In genomic region chr16:28069921-28070794, GRCh38 we compare ENCODE assay signal across 15 cellular contexts. TPM values are rescaled to one million over a fixed set of nuclear protein-coding genes. Genes with fewer than 3 reads are reported as not detected.
DNase-seq lines count a peak whose midpoint lies in the region; ATAC-seq, FAIRE-seq and TF ChIP-seq lines count a peak whose summit lies in the region.
"Had no signal": no experiment of that assay in that cellular context is flagged by ENCODE, and none has a peak within 500 bp of the region (broad histone marks: within the 10 kb centered on the region; RNA-seq: fewer than 3 reads in every experiment).

No MANE protein-coding gene starts in this region.

- intact Hi-C loops in K562 (cut with micrococcal nuclease) = loop anchor here (1.0 kb wide), 2 partner anchors 98 to 290 kb away; no protein-coding TSS in a partner anchor

- peaks cover 6% of the 10 kb centered on the region; the same call in 1 of the 2 replicates for H4K20me1 ChIP-seq in K562 (replicated peaks; ENCODE audit: control insufficient read depth, insufficient read depth, low read length)

- TF ChIP-seq POLR2A in K562 (conservative IDR thresholded peaks at IDR 0.05) (no peak), gastroesophageal sphincter (IDR thresholded peaks at IDR 0.05) (no peak)

- no peak overlapping the region for H3K4me2 ChIP-seq in K562 (ENCODE audit: insufficient read depth, low read length)

- no peaks in the 10 kb centered on the region for H3K9me1 ChIP-seq in K562 (ENCODE audit: control insufficient read depth, insufficient read depth, low read length)

- H3K27me3 ChIP-seq in K562 (ENCODE audit: control insufficient read depth in 2 of 2, insufficient read depth in 2 of 2, low read length in 2 of 2) (peaks cover 22 to 55% of the 10 kb centered on the region in 2 experiments), gastroesophageal sphincter (peaks cover 22% of the 10 kb centered on the region)

- POLR2A ChIA-PET in K562 (lab: Yijun Ruan, JAX) = interaction anchor here (1.0 kb wide), 1 partner anchor 10 kb away, joined by 3 read pairs; no protein-coding TSS in a partner anchor

- H3K36me3 Mint-ChIP-seq in stimulated activated effector memory CD8-positive, alpha-beta T cell treated with anti-CD3 and anti-CD28 coated beads, Interleukin-12 subunit alpha, Interleukin-12 subunit beta, amount 100 ng/mL, for 72 hours = no peaks in the 10 kb centered on the region

- in situ Hi-C loops in K562 (cut with MboI) = loop anchor here (5.0 kb wide), 1 partner anchor 103 kb away; no protein-coding TSS in a partner anchor

- no peak overlapping the region for H3K4me3 Mint-ChIP-seq in stimulated activated effector memory CD8-positive, alpha-beta T cell treated with anti-CD3 and anti-CD28 coated beads, Interleukin-12 subunit alpha, Interleukin-12 subunit beta, amount 100 ng/mL, for 72 hours
- H3K4me3 Mint-ChIP-seq: CD4-positive, alpha-beta T cell had no signal

- no peaks in the 10 kb centered on the region for H3K36me3 ChIP-seq in K562 (ENCODE audit: control insufficient read depth, insufficient read depth, low read length)
- H3K36me3 ChIP-seq in gastroesophageal sphincter = no peaks in the 10 kb centered on the region
- H3K36me3 ChIP-seq: BE2C, HAP-1, SJCRH30 had no signal

- TF ChIP-seq EP300 in K562 (IDR thresholded peaks at IDR 0.05; ENCODE audit: low read length) = no peak
- TF ChIP-seq EP300 in gastroesophageal sphincter (IDR thresholded peaks at IDR 0.05) = no peak

- CTCF ChIA-PET in K562 (lab: Yijun Ruan, JAX; ENCODE audit: low intra/inter-chr PET ratio) = interaction anchor here (1.1 to 1.4 kb wide), 4 partner anchors 98 to 430 kb away, joined by 4 to 8 read pairs (median 4); no protein-coding TSS in a partner anchor

- H3K79me2 ChIP-seq in K562 (ENCODE audit: control insufficient read depth, insufficient read depth, low read length) = no peaks in the 10 kb centered on the region

- H3K4me1 ChIP-seq in K562 (replicated peaks in 1 of 2; ENCODE audit: control insufficient read depth in 2 of 2, insufficient read depth in 2 of 2, low read length in 2 of 2) = no peaks in the 10 kb centered on the region
- no peaks in the 10 kb centered on the region for H3K4me1 ChIP-seq in gastroesophageal sphincter
- H3K4me1 ChIP-seq: BE2C, HAP-1 had no signal

- no peak for TF ChIP-seq RAD21 in K562 (CRISPR knock-in tag; conservative IDR thresholded peaks at IDR 0.05 in 1 of 2, IDR thresholded peaks at IDR 0.05 in 1 of 2)

- peaks cover 6% of the 10 kb centered on the region for H3K4me1 Mint-ChIP-seq in stimulated activated effector memory CD8-positive, alpha-beta T cell treated with anti-CD3 and anti-CD28 coated beads, Interleukin-12 subunit alpha, Interleukin-12 subunit beta, amount 100 ng/mL, for 72 hours

- no peak overlapping the region for H3K9ac ChIP-seq in K562 (ENCODE audit: insufficient read depth in 1 of 2, low read depth in 2 of 2, low read length in 2 of 2)

- 14% methylated on average over 34 of the region's 34 CpGs for WGBS in K562 (ENCODE audit: insufficient coverage, low coverage, missing lambda C conversion rate)
- WGBS in gastroesophageal sphincter (ENCODE audit: low coverage in 1 of 2), 2 donors = 10 to 53% methylated on average over 5 to 8 of the region's 34 CpGs

- ATAC-seq in K562 (peak; percentile 31), gastroesophageal sphincter (no peak)
- ATAC-seq in stimulated activated effector memory CD8-positive, alpha-beta T cell treated with anti-CD3 and anti-CD28 coated beads, Interleukin-12 subunit alpha, Interleukin-12 subunit beta, amount 100 ng/mL, for 72 hours = no peak

- peak; percentile 5 for DNase-seq in AG10803 (ENCODE audit: low read depth)
- DNase-seq in DMS 273 treated with DMSO at 0.1 percent for 48 hours (lab: John Stamatoyannopoulos, UW) = peak; percentile 18
- no peak for DNase-seq in K562 (ENCODE audit: extremely low read depth in 1 of 4, low spot score in 3 of 4)
- peak; percentile 6 for DNase-seq in skeletal muscle cell (ENCODE audit: low read depth)
- DNase-seq in stimulated activated effector memory CD8-positive, alpha-beta T cell treated with anti-CD3 and anti-CD28 coated beads, Interleukin-12 subunit alpha, Interleukin-12 subunit beta, amount 100 ng/mL, for 72 hours (ENCODE audit: low spot score in 2 of 2) = no peak
- no peak for DNase-seq in NCI-H2171 (lab: John Stamatoyannopoulos, UW)

- no peak overlapping the region for H2AFZ ChIP-seq in K562 (ENCODE audit: low read depth, low read length)

- H3K27ac ChIP-seq in K562 (ENCODE audit: extremely low read depth, low read depth, low read length) (no peak overlapping the region), gastroesophageal sphincter (no peak overlapping the region)
- H3K27ac ChIP-seq: HL-60, SJCRH30 had no signal

- no peak for FAIRE-seq in K562 (lab: Jason Lieb, UNC)
- FAIRE-seq: HTR-8/SVneo had no signal

- TF ChIP-seq CTCF in AG10803 (conservative IDR thresholded peaks at IDR 0.05; ENCODE audit: low read length) (no peak), K562 (IDR thresholded peaks at IDR 0.05 in 2 of 3, conservative IDR thresholded peaks at IDR 0.05 in 1 of 3; ENCODE audit: insufficient read depth in 2 of 3, low read depth in 1 of 3, low read length in 3 of 3) (no peak), gastroesophageal sphincter (IDR thresholded peaks at IDR 0.05) (no peak)

- no peaks in the 10 kb centered on the region for H3K9me3 ChIP-seq in K562 (replicated peaks; ENCODE audit: control insufficient read depth, insufficient read depth, low read depth, low read length)
- no peaks in the 10 kb centered on the region for H3K9me3 ChIP-seq in gastroesophageal sphincter
- H3K9me3 ChIP-seq: BE2C, HAP-1, SJCRH30 had no signal

- no peak overlapping the region for H3K4me3 ChIP-seq in AG10803 (ENCODE audit: low read length)
- H3K4me3 ChIP-seq in K562 = no peak overlapping the region
- no peak overlapping the region for H3K4me3 ChIP-seq in skeletal muscle cell (ENCODE audit: low read depth, low read length)
- no peak overlapping the region for H3K4me3 ChIP-seq in gastroesophageal sphincter
- H3K4me3 ChIP-seq: HAP-1, SJCRH30 had no signal

- H3K27ac Mint-ChIP-seq in stimulated activated effector memory CD8-positive, alpha-beta T cell treated with anti-CD3 and anti-CD28 coated beads, Interleukin-12 subunit alpha, Interleukin-12 subunit beta, amount 100 ng/mL, for 72 hours = no peak overlapping the region
- H3K27ac Mint-ChIP-seq: CD4-positive, alpha-beta T cell had no signal

- no peaks in the 10 kb centered on the region for H3K9me3 Mint-ChIP-seq in stimulated activated effector memory CD8-positive, alpha-beta T cell treated with anti-CD3 and anti-CD28 coated beads, Interleukin-12 subunit alpha, Interleukin-12 subunit beta, amount 100 ng/mL, for 72 hours
- H3K9me3 Mint-ChIP-seq: CD4-positive, alpha-beta T cell had no signal

- BruUV-seq in K562 (replicated peaks; lab: Mats Ljungman, UMichigan) = no TSS peak

TF ChIP-seq in K562, 482 proteins besides CTCF, POLR2A, EP300 and RAD21 (continues in another document):
- TF ChIP-seq ASH1L (IDR thresholded peaks at IDR 0.05; ENCODE audit: borderline replicate concordance, low read depth, partially characterized antibody) (no peak), RAD51 (IDR thresholded peaks at IDR 0.05; ENCODE audit: borderline replicate concordance, low read depth) (no peak), HDAC1 (IDR thresholded peaks at IDR 0.05) (no peak), ZKSCAN8 (CRISPR knock-in tag; IDR thresholded peaks at IDR 0.05) (peak; percentile 97), IRF9 (tag; IDR thresholded peaks at IDR 0.05) (no peak), ZKSCAN1 (IDR thresholded peaks at IDR 0.05; ENCODE audit: low read depth, low read length) (no peak), PCBP1 (IDR thresholded peaks at IDR 0.05; ENCODE audit: low read depth, low read length, poor library complexity, severe bottlenecking) (no peak), RBM14 (IDR thresholded peaks at IDR 0.05; ENCODE audit: borderline replicate concordance, insufficient read depth, low read depth, low read length) (no peak), KLF16 (IDR thresholded peaks at IDR 0.05) (no peak), ELF2 (CRISPR knock-in tag; IDR thresholded peaks at IDR 0.05) (no peak), NRF1 (conservative IDR thresholded peaks at IDR 0.05 in 1 of 2, IDR thresholded peaks at IDR 0.05 in 1 of 2) (peak; percentile 35 to 55; a peak in 3 of 4 replicates), KDM2B (CRISPR knock-in tag; IDR thresholded peaks at IDR 0.05) (no peak)

RNA-seq across cellular contexts. Expression of gene GSG1L, which starts 6.6 kb away (rescaled TPM):
- not detected in 2 replicates for total RNA-seq in K562 (2011; cell fraction: chromatin; rRNA removed; ENCODE audit: low replicate concordance)
- not detected in 2 replicates for total RNA-seq in K562 (2011; cell fraction: nucleolus; rRNA removed)
- not detected in 2 replicates for total RNA-seq in K562 (2011; cell fraction: nucleoplasm; rRNA removed)
- total RNA-seq in K562 (2014; rRNA removed) = not detected in 2 replicates
- total RNA-seq in K562 (2014; rRNA removed; fragmentation: Illumina TruSeq; extraction: Trizol) = not detected in 2 replicates
- not detected in 2 replicates for total RNA-seq in K562 (2015; rRNA removed; fragmentation: Illumina TruSeq; extraction: Trizol)
- total RNA-seq in K562 (2021) = not detected in 2 replicates
- polyA plus RNA-seq in K562 (2011; rRNA removed) = not detected in 2 replicates
- polyA plus RNA-seq in K562 (2011; cell fraction: cytosol; rRNA removed) = not detected in 2 replicates
- polyA plus RNA-seq in K562 (2011; cell fraction: nucleus; rRNA removed) = not detected in 2 replicates
- polyA plus RNA-seq in K562 (2012) = 0.04 TPM in 1 of 2 replicates, not detected in the other
- polyA plus RNA-seq in K562 (2014; fragmentation: Illumina TruSeq; extraction: Trizol) = not detected in 2 replicates
- not detected for polyA plus RNA-seq in K562 (2014; fragmentation: Nextera tagmentation; extraction: Ambion mirVana)
- not detected in 2 replicates for polyA plus RNA-seq in K562 (2014; rRNA removed)
- polyA minus RNA-seq in K562 (2011; rRNA and poly(A)+ RNA removed) = 0.06 TPM in 1 of 2 replicates, not detected in the other
- polyA minus RNA-seq in K562 (2011; cell fraction: cytosol; rRNA and poly(A)+ RNA removed) = not detected in 2 replicates
- polyA minus RNA-seq in K562 (2011; cell fraction: nucleus; rRNA and poly(A)+ RNA removed) = not detected in 2 replicates
- 1 to 10 TPM in 1 of 4 donors, not detected in 3; 1.0 TPM for total RNA-seq in gastroesophageal sphincter
- total RNA-seq: CD4-positive, alpha-beta T cell; G401; SJCRH30 had no signal
- polyA plus RNA-seq: AG04450 had no signal

Comparison
In these comparisons a context has a peak if more than half of its experiments do, and no peak if none do; other contexts are left out.
1. DNase-seq: peak in AG10803 (single experiment), DMS 273 treated with DMSO at 0.1 percent for 48 hours (single experiment) and skeletal muscle cell (single experiment); none in K562 (0 of 4), stimulated activated effector memory CD8-positive, alpha-beta T cell treated with anti-CD3 and anti-CD28 coated beads, Interleukin-12 subunit alpha, Interleukin-12 subunit beta, amount 100 ng/mL, for 72 hours (0 of 2) and NCI-H2171 (single experiment).